28 cellular contexts compared by ENCODE assay signal in genomic region chr5:29972597-29972996, GRCh38.
"Had no signal": no experiment of that assay in that cellular context is flagged by ENCODE, and none has a peak within 500 bp of the region (broad histone marks: within the 10 kb centered on the region; RNA-seq: fewer than 3 reads in every experiment).

No MANE protein-coding gene starts in this region.

- H2AFZ ChIP-seq: neural progenitor cell, parathyroid adenoma had no signal

- H3K27me3 ChIP-seq: neural progenitor cell, ovary, right lobe of liver, sigmoid colon, stomach, thyroid gland, tibial nerve, upper lobe of left lung, vagina had no signal

- H3K4me2 ChIP-seq: neural progenitor cell had no signal

- H3K4me1 ChIP-seq: neural progenitor cell, parathyroid adenoma, psoas muscle, right lobe of liver, sigmoid colon, stomach, thyroid gland, tibial nerve, upper lobe of left lung, vagina had no signal

- H3K4me3 ChIP-seq: neural progenitor cell, ovary, psoas muscle, right lobe of liver, sigmoid colon, stomach, thoracic aorta, thyroid gland, tibial nerve, upper lobe of left lung, vagina had no signal

- H3K27ac ChIP-seq: neural progenitor cell, ovary, parathyroid adenoma, psoas muscle, right lobe of liver, sigmoid colon, stomach, thoracic aorta, thyroid gland, tibial nerve, upper lobe of left lung, vagina had no signal

- H3K36me3 ChIP-seq: neural progenitor cell, ovary, right lobe of liver, sigmoid colon, stomach, thoracic aorta, thyroid gland, tibial nerve, upper lobe of left lung, vagina had no signal

- DNase-seq: occipital lobe; ovary; posterior cingulate gyrus; psoas muscle; right cardiac atrium; right lobe of liver; sigmoid colon; small intestine; stimulated activated CD4-positive, alpha-beta T cell treated with anti-CD3 and anti-CD28 coated beads, Interleukin-15, amount 100 ng/mL, for 24 hours; stimulated activated CD4-positive, alpha-beta T cell treated with anti-CD3 and anti-CD28 coated beads, Interleukin-2, amount 100 ng/mL, for 24 hours; stimulated activated CD4-positive, alpha-beta T cell treated with anti-CD3 and anti-CD28 coated beads, Interleukin-2, amount 100 ng/mL, for 48 hours; stimulated activated CD4-positive, alpha-beta T cell treated with anti-CD3 and anti-CD28 coated beads, Interleukin-4, amount 100 ng/mL, for 24 hours; stimulated activated naive B cell treated with anti-CD40 and anti-IgM and Interleukin-4, amounts not matched to agents 10 μg/mL and 1 μg/mL and 100 μg/mL, for 72 hours; stimulated activated naive CD4-positive, alpha-beta T cell treated with Interleukin-2 at 50 U/mL for 16 hours; stomach; thyroid gland; trophoblast cell; upper lobe of left lung had no signal

- H3K27me3 Mint-ChIP-seq: progenitor cell of endocrine pancreas; stimulated activated naive B cell treated with anti-CD40 and anti-IgM and Interleukin-4, amounts not matched to agents 10 μg/mL and 1 μg/mL and 100 μg/mL, for 72 hours; stimulated activated naive CD8-positive, alpha-beta T cell treated with anti-CD3 and anti-CD28 coated beads, Interleukin-15, Interleukin-2, amounts not matched to agents 100 ng/mL and 50 ng/mL, for 24 hours had no signal

- H3K9me3 ChIP-seq: ovary, psoas muscle, right lobe of liver, sigmoid colon, stomach, thoracic aorta, thyroid gland, tibial nerve, upper lobe of left lung, vagina had no signal

- H3K27ac Mint-ChIP-seq: nephron; neural progenitor cell; progenitor cell of endocrine pancreas; stimulated activated effector memory CD8-positive, alpha-beta T cell treated with anti-CD3 and anti-CD28 coated beads, Interleukin-12 subunit alpha, Interleukin-12 subunit beta, amount 100 ng/mL, for 72 hours; stimulated activated naive B cell treated with anti-CD40 and anti-IgM and Interleukin-4, amounts not matched to agents 10 μg/mL and 1 μg/mL and 100 μg/mL, for 72 hours; stimulated activated naive CD8-positive, alpha-beta T cell treated with anti-CD3 and anti-CD28 coated beads, Interleukin-15, Interleukin-2, amounts not matched to agents 100 ng/mL and 50 ng/mL, for 24 hours had no signal

- H3K79me2 ChIP-seq: parathyroid adenoma had no signal

- H3K9ac ChIP-seq: neural progenitor cell, parathyroid adenoma had no signal

- H3K4me3 Mint-ChIP-seq: nephron; neural progenitor cell; stimulated activated effector memory CD8-positive, alpha-beta T cell treated with anti-CD3 and anti-CD28 coated beads, Interleukin-12 subunit alpha, Interleukin-12 subunit beta, amount 100 ng/mL, for 72 hours; stimulated activated naive B cell treated with anti-CD40 and anti-IgM and Interleukin-4, amounts not matched to agents 10 μg/mL and 1 μg/mL and 100 μg/mL, for 72 hours; stimulated activated naive CD8-positive, alpha-beta T cell treated with anti-CD3 and anti-CD28 coated beads, Interleukin-15, Interleukin-2, amounts not matched to agents 100 ng/mL and 50 ng/mL, for 24 hours had no signal

- H3K9me3 Mint-ChIP-seq: nephron, neural progenitor cell had no signal

- H3K4me1 Mint-ChIP-seq: nephron; neural progenitor cell; stimulated activated effector memory CD8-positive, alpha-beta T cell treated with anti-CD3 and anti-CD28 coated beads, Interleukin-12 subunit alpha, Interleukin-12 subunit beta, amount 100 ng/mL, for 72 hours; stimulated activated naive B cell treated with anti-CD40 and anti-IgM and Interleukin-4, amounts not matched to agents 10 μg/mL and 1 μg/mL and 100 μg/mL, for 72 hours had no signal

- H3K36me3 Mint-ChIP-seq: neural progenitor cell; stimulated activated effector memory CD8-positive, alpha-beta T cell treated with anti-CD3 and anti-CD28 coated beads, Interleukin-12 subunit alpha, Interleukin-12 subunit beta, amount 100 ng/mL, for 72 hours; stimulated activated naive B cell treated with anti-CD40 and anti-IgM and Interleukin-4, amounts not matched to agents 10 μg/mL and 1 μg/mL and 100 μg/mL, for 72 hours had no signal

- ATAC-seq: psoas muscle; right cardiac atrium; right lobe of liver; stimulated activated effector memory CD8-positive, alpha-beta T cell treated with anti-CD3 and anti-CD28 coated beads, Interleukin-12 subunit alpha, Interleukin-12 subunit beta, amount 100 ng/mL, for 72 hours; stimulated activated naive B cell treated with anti-CD40 and anti-IgM and Interleukin-4, amounts not matched to agents 10 μg/mL and 1 μg/mL and 100 μg/mL, for 72 hours had no signal

- FAIRE-seq: small intestine, urothelium cell line had no signal
